In the genomic region with DNA sequence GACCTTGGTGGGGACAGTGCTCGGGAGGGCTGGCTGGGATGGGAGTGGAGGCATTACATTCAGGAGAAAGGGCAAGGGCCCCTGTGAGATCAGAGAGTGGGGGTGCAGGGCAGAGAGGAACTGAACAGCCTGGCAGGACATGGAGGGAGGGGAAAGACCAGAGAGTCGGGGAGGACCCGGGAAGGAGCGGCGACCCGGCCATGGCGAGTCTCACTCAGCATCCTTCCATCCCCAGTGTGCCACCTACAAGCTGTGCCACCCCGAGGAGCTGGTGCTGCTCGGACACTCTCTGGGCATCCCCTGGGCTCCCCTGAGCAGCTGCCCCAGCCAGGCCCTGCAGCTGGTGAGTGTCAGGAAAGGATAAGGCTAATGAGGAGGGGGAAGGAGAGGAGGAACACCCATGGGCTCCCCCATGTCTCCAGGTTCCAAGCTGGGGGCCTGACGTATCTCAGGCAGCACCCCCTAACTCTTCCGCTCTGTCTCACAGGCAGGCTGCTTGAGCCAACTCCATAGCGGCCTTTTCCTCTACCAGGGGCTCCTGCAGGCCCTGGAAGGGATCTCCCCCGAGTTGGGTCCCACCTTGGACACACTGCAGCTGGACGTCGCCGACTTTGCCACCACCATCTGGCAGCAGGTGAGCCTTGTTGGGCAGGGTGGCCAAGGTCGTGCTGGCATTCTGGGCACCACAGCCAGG, we compare ENCODE assay signal across 2 cellular contexts.
A peak's percentile ranks its signal among the peaks of the same experiment; 100 is the strongest.
TF ChIP-seq lines count a peak whose summit lies in the region.

No MANE protein-coding gene starts in this region.

TF ChIP-seq in HEK293, 187 proteins besides CTCF, POLR2A, EP300 and RAD21:
- TF ChIP-seq ZNF600 (tag by site-specific recombination; IDR thresholded peaks at IDR 0.05) (0 out of 2 replicates have a peak, but pooled peaks have one; percentile 7), ZNF37A (tag by site-specific recombination; IDR thresholded peaks at IDR 0.05) (no peak)

TF ChIP-seq in H1, 55 proteins besides CTCF, POLR2A, EP300 and RAD21:
- TF ChIP-seq SP2 (IDR thresholded peaks at IDR 0.05; ENCODE audit: low read length) (no peak), CBX5 (IDR thresholded peaks at IDR 0.05; ENCODE audit: low read depth, low read length) (no peak), POLR2AphosphoS5 (IDR thresholded peaks at IDR 0.05; ENCODE audit: low read depth, low read length) (no peak), EGR1 (IDR thresholded peaks at IDR 0.05; ENCODE audit: borderline replicate concordance, low read depth, low read length) (no peak), CREB1 (IDR thresholded peaks at IDR 0.05) (no peak), ZNF274 (IDR thresholded peaks at IDR 0.05; ENCODE audit: borderline replicate concordance, extremely low read depth, low read length) (no peak), NANOG (IDR thresholded peaks at IDR 0.05; ENCODE audit: insufficient read depth, low read depth, low read length, poor library complexity, severe bottlenecking) (no peak), TEAD4 (IDR thresholded peaks at IDR 0.05; ENCODE audit: low read depth, low read length) (no peak), TAF7 (optimal IDR thresholded peaks at IDR 0.05; ENCODE audit: borderline replicate concordance, low read depth, low read length) (no peak), SP4 (IDR thresholded peaks at IDR 0.05; ENCODE audit: low read length) (no peak), HDAC6 (IDR thresholded peaks at IDR 0.05; ENCODE audit: low read depth, low read length) (no peak), FOSL1 (IDR thresholded peaks at IDR 0.05; ENCODE audit: insufficient read depth, low read depth, low read length) (no peak), RXRA (IDR thresholded peaks at IDR 0.05; ENCODE audit: insufficient read depth, low read depth, low read length) (no peak), POU5F1 (IDR thresholded peaks at IDR 0.05; ENCODE audit: low read depth, low read length) (no peak)
- TF ChIP-seq, protein P1, sequence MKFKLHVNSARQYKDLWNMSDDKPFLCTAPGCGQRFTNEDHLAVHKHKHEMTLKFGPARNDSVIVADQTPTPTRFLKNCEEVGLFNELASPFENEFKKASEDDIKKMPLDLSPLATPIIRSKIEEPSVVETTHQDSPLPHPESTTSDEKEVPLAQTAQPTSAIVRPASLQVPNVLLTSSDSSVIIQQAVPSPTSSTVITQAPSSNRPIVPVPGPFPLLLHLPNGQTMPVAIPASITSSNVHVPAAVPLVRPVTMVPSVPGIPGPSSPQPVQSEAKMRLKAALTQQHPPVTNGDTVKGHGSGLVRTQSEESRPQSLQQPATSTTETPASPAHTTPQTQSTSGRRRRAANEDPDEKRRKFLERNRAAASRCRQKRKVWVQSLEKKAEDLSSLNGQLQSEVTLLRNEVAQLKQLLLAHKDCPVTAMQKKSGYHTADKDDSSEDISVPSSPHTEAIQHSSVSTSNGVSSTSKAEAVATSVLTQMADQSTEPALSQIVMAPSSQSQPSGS (IDR thresholded peaks at IDR 0.05; ENCODE audit: low read length) = no peak
- TF ChIP-seq, protein P2, sequence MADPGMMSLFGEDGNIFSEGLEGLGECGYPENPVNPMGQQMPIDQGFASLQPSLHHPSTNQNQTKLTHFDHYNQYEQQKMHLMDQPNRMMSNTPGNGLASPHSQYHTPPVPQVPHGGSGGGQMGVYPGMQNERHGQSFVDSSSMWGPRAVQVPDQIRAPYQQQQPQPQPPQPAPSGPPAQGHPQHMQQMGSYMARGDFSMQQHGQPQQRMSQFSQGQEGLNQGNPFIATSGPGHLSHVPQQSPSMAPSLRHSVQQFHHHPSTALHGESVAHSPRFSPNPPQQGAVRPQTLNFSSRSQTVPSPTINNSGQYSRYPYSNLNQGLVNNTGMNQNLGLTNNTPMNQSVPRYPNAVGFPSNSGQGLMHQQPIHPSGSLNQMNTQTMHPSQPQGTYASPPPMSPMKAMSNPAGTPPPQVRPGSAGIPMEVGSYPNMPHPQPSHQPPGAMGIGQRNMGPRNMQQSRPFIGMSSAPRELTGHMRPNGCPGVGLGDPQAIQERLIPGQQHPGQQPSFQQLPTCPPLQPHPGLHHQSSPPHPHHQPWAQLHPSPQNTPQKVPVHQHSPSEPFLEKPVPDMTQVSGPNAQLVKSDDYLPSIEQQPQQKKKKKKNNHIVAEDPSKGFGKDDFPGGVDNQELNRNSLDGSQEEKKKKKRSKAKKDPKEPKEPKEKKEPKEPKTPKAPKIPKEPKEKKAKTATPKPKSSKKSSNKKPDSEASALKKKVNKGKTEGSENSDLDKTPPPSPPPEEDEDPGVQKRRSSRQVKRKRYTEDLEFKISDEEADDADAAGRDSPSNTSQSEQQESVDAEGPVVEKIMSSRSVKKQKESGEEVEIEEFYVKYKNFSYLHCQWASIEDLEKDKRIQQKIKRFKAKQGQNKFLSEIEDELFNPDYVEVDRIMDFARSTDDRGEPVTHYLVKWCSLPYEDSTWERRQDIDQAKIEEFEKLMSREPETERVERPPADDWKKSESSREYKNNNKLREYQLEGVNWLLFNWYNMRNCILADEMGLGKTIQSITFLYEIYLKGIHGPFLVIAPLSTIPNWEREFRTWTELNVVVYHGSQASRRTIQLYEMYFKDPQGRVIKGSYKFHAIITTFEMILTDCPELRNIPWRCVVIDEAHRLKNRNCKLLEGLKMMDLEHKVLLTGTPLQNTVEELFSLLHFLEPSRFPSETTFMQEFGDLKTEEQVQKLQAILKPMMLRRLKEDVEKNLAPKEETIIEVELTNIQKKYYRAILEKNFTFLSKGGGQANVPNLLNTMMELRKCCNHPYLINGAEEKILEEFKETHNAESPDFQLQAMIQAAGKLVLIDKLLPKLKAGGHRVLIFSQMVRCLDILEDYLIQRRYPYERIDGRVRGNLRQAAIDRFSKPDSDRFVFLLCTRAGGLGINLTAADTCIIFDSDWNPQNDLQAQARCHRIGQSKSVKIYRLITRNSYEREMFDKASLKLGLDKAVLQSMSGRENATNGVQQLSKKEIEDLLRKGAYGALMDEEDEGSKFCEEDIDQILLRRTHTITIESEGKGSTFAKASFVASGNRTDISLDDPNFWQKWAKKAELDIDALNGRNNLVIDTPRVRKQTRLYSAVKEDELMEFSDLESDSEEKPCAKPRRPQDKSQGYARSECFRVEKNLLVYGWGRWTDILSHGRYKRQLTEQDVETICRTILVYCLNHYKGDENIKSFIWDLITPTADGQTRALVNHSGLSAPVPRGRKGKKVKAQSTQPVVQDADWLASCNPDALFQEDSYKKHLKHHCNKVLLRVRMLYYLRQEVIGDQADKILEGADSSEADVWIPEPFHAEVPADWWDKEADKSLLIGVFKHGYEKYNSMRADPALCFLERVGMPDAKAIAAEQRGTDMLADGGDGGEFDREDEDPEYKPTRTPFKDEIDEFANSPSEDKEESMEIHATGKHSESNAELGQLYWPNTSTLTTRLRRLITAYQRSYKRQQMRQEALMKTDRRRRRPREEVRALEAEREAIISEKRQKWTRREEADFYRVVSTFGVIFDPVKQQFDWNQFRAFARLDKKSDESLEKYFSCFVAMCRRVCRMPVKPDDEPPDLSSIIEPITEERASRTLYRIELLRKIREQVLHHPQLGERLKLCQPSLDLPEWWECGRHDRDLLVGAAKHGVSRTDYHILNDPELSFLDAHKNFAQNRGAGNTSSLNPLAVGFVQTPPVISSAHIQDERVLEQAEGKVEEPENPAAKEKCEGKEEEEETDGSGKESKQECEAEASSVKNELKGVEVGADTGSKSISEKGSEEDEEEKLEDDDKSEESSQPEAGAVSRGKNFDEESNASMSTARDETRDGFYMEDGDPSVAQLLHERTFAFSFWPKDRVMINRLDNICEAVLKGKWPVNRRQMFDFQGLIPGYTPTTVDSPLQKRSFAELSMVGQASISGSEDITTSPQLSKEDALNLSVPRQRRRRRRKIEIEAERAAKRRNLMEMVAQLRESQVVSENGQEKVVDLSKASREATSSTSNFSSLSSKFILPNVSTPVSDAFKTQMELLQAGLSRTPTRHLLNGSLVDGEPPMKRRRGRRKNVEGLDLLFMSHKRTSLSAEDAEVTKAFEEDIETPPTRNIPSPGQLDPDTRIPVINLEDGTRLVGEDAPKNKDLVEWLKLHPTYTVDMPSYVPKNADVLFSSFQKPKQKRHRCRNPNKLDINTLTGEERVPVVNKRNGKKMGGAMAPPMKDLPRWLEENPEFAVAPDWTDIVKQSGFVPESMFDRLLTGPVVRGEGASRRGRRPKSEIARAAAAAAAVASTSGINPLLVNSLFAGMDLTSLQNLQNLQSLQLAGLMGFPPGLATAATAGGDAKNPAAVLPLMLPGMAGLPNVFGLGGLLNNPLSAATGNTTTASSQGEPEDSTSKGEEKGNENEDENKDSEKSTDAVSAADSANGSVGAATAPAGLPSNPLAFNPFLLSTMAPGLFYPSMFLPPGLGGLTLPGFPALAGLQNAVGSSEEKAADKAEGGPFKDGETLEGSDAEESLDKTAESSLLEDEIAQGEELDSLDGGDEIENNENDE (IDR thresholded peaks at IDR 0.05; ENCODE audit: insufficient replicate concordance, low read length) = no peak
